13 cellular contexts compared by ENCODE assay signal in the genomic region with DNA sequence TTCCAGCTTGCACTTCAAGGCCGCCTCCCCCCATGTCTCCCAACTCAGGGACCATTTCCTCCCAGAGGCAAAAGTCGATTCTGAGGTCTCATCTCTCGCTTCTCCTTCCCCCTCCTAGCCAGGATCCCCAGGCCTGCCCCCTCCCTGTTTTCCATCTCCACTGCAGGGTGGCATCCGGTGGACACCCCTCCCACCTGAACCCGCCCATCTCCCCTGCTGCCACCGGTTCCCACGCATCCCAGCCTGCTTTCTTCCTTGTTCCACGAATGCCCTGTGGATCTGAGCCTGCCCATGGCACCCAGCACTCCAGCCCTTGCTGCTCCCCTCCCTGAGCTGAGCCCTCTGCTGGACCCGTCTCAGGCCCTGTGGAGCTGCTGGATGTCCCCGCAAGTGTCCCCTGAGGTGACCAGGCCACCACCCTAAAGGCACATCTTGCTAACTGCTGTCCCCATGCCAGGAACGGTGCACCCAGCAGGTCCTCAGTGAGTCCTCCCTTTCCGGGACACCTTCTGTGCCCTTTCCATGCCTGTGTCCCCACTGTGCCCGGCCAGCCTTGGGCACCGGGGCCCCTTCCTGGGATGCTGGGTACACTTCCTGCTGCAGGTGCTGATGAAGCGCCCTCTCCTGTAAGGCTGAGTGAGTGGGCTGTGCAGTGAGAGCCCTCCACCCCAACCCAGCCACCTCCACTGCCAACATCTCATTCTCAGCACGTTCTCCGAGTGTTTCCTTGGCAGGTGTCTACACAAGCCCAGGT. TPM values are rescaled to one million over a fixed set of nuclear protein-coding genes. Genes with fewer than 3 reads are reported as not detected.
DNase-seq lines count a peak whose midpoint lies in the region; ATAC-seq and TF ChIP-seq lines count a peak whose summit lies in the region.
"Had no signal": no experiment of that assay in that cellular context is flagged by ENCODE, and none has a peak within 500 bp of the region (broad histone marks: within the 10 kb centered on the region; RNA-seq: fewer than 3 reads in every experiment).

No MANE protein-coding gene starts in this region.

- no peak overlapping the region for H2BK5ac ChIP-seq in neuronal stem cell (ENCODE audit: low read length)

- H2AK5ac ChIP-seq in neuronal stem cell (ENCODE audit: low read depth, low read length): peak overlapping the region; percentile 58

- H3K27ac ChIP-seq in neuronal stem cell (replicated peaks; ENCODE audit: low read length) (no peak overlapping the region), smooth muscle cell (ENCODE audit: low read depth) (no peak overlapping the region), uterus (no peak overlapping the region)
- H3K27ac ChIP-seq: ovary, thoracic aorta had no signal

- H3K36me3 ChIP-seq in H7 (replicated peaks; ENCODE audit: control insufficient read depth, insufficient read depth, low read length) (no peaks in the 10 kb centered on the region), neuronal stem cell (replicated peaks in 1 of 2; ENCODE audit: control insufficient read depth in 2 of 2, insufficient read depth in 2 of 2, low read length in 2 of 2) (no peaks in the 10 kb centered on the region), smooth muscle cell (ENCODE audit: low read depth) (no peaks in the 10 kb centered on the region), uterus (no peaks in the 10 kb centered on the region)
- H3K36me3 ChIP-seq: ovary, thoracic aorta had no signal

- no peak for TF ChIP-seq POLR2A in uterus (IDR thresholded peaks at IDR 0.05)

- H3K23ac ChIP-seq in neuronal stem cell (ENCODE audit: low read depth, low read length, poor library complexity): peak overlapping the region; percentile 59

- H3K27ac Mint-ChIP-seq in activated naive CD8-positive, alpha-beta T cell treated with anti-CD3 and anti-CD28 coated beads, Interleukin-2, amount 50 U/mL, for 24 hours: peak overlapping the region; percentile 73
- H3K27ac Mint-ChIP-seq: brain had no signal

- H3K27me3 ChIP-seq in H7 (ENCODE audit: control insufficient read depth, insufficient read depth, low read length): peaks cover 44% of the 10 kb centered on the region
- peaks cover 13 to 90% (median 63%) of the 10 kb centered on the region in 3 experiments for H3K27me3 ChIP-seq in neuronal stem cell (ENCODE audit: control insufficient read depth in 3 of 3, insufficient read depth in 3 of 3, low read depth in 1 of 3, low read length in 3 of 3)
- peaks cover 57% of the 10 kb centered on the region for H3K27me3 ChIP-seq in smooth muscle cell (ENCODE audit: low read depth)
- H3K27me3 ChIP-seq in uterus: peaks cover 24 to 33% of the 10 kb centered on the region in 2 donors

- no peak overlapping the region for H3K4ac ChIP-seq in neuronal stem cell (ENCODE audit: low read length)

- no peaks in the 10 kb centered on the region for H3K79me1 ChIP-seq in neuronal stem cell (ENCODE audit: low read depth, low read length)

- peaks cover 0 to 3% of the 10 kb centered on the region in 2 donors for H3K9me3 ChIP-seq in neuronal stem cell (replicated peaks in 1 of 2; ENCODE audit: control insufficient read depth in 2 of 2, insufficient read depth in 1 of 2, low read depth in 1 of 2, low read length in 2 of 2)
- H3K9me3 ChIP-seq in smooth muscle cell (replicated peaks; ENCODE audit: low read depth): no peaks in the 10 kb centered on the region
- H3K9me3 ChIP-seq in uterus: no peaks in the 10 kb centered on the region
- H3K9me3 ChIP-seq: ovary, thoracic aorta had no signal

- intact Hi-C loops in uterus (cut with DNase I; ENCODE audit: low total_unique reads): no loop called here

- no peaks in the 10 kb centered on the region for H3K79me2 ChIP-seq in smooth muscle cell (ENCODE audit: low read depth)

- H3K36me3 Mint-ChIP-seq in activated naive CD8-positive, alpha-beta T cell treated with anti-CD3 and anti-CD28 coated beads, Interleukin-2, amount 50 U/mL, for 24 hours (ENCODE audit: low read depth): no peaks in the 10 kb centered on the region
- H3K36me3 Mint-ChIP-seq: brain had no signal

- peak overlapping the region; percentile 76 for H3K18ac ChIP-seq in neuronal stem cell (ENCODE audit: low read length)

- TF ChIP-seq CTCF in smooth muscle cell (IDR thresholded peaks at IDR 0.05; ENCODE audit: borderline replicate concordance, insufficient read depth, poor library complexity, severe bottlenecking) (no peak), uterus (IDR thresholded peaks at IDR 0.05) (no peak)

- no peak overlapping the region for H2BK120ac ChIP-seq in neuronal stem cell (ENCODE audit: low read depth, low read length)

- H4K20me1 ChIP-seq in smooth muscle cell (ENCODE audit: low read depth): no peaks in the 10 kb centered on the region

- ATAC-seq in activated CD4-positive, CD25-positive, alpha-beta regulatory T cell treated with anti-CD3 and anti-CD28 coated beads, Interleukin-2, amount 50 U/mL, for 24 hours: no peak
- no peak for ATAC-seq in activated naive CD8-positive, alpha-beta T cell treated with anti-CD3 and anti-CD28 coated beads, Interleukin-2, amount 50 U/mL, for 24 hours

- peaks cover 4 to 10% of the 10 kb centered on the region in 2 donors for H3K4me1 ChIP-seq in neuronal stem cell (ENCODE audit: control insufficient read depth in 2 of 2, insufficient read depth in 1 of 2, low read depth in 1 of 2, low read length in 2 of 2)
- peaks cover 5% of the 10 kb centered on the region for H3K4me1 ChIP-seq in smooth muscle cell (ENCODE audit: low read depth)
- H3K4me1 ChIP-seq in uterus: peaks cover 0 to 11% of the 10 kb centered on the region in 2 donors

- no peaks in the 10 kb centered on the region for H3F3A ChIP-seq in smooth muscle cell (ENCODE audit: low read depth)

- peak overlapping the region; percentile 38 for H2BK15ac ChIP-seq in neuronal stem cell (ENCODE audit: low read length)

- no peak overlapping the region for H2AFZ ChIP-seq in neuronal stem cell (ENCODE audit: low read length)
- no peak overlapping the region for H2AFZ ChIP-seq in smooth muscle cell (ENCODE audit: low read depth)

- H3K4me3 Mint-ChIP-seq in activated naive CD8-positive, alpha-beta T cell treated with anti-CD3 and anti-CD28 coated beads, Interleukin-2, amount 50 U/mL, for 24 hours: peak overlapping the region; percentile 46
- H3K4me3 Mint-ChIP-seq: brain had no signal

- H2BK12ac ChIP-seq in neuronal stem cell (ENCODE audit: low read length): peak overlapping the region; percentile 63

- H3K27me3 Mint-ChIP-seq in activated naive CD8-positive, alpha-beta T cell treated with anti-CD3 and anti-CD28 coated beads, Interleukin-2, amount 50 U/mL, for 24 hours: peaks cover 6% of the 10 kb centered on the region

- DNase-seq in activated CD4-positive, CD25-positive, alpha-beta regulatory T cell treated with anti-CD3 and anti-CD28 coated beads, Interleukin-2, amount 50 U/mL, for 72 hours: peak; percentile 32
- peak; percentile 89 for DNase-seq in H7
- no peak for DNase-seq in activated naive CD8-positive, alpha-beta T cell treated with anti-CD3 and anti-CD28 coated beads, Interleukin-2, amount 50 U/mL, for 24 hours
- DNase-seq in neuronal stem cell (ENCODE audit: low spot score): no peak
- DNase-seq in smooth muscle cell (lab: John Stamatoyannopoulos, UW; ENCODE audit: unreplicated experiment): no peak
- no peak for DNase-seq in uterus
- no peak for DNase-seq in UCSD-AML1 (lab: John Stamatoyannopoulos, UW; ENCODE audit: unreplicated experiment)

- H4K91ac ChIP-seq in neuronal stem cell (ENCODE audit: low read depth, low read length, poor library complexity): no peak overlapping the region

- peaks cover 18% of the 10 kb centered on the region for H3K4me1 Mint-ChIP-seq in activated naive CD8-positive, alpha-beta T cell treated with anti-CD3 and anti-CD28 coated beads, Interleukin-2, amount 50 U/mL, for 24 hours
- H3K4me1 Mint-ChIP-seq: brain had no signal

- H3K4me3 ChIP-seq in H7 (ENCODE audit: insufficient read depth, low read depth, low read length) (peak overlapping the region; percentile 34; the same call in 1 of the 2 replicates), neuronal stem cell (ENCODE audit: low read length in 2 of 2) (no peak overlapping the region), smooth muscle cell (no peak overlapping the region), uterus (no peak overlapping the region)
- H3K4me3 ChIP-seq: K562, ovary, thoracic aorta had no signal

- H3K14ac ChIP-seq in neuronal stem cell (ENCODE audit: low read length): peak overlapping the region; percentile 47

- no peaks in the 10 kb centered on the region for H3K9me3 Mint-ChIP-seq in activated naive CD8-positive, alpha-beta T cell treated with anti-CD3 and anti-CD28 coated beads, Interleukin-2, amount 50 U/mL, for 24 hours
- H3K9me3 Mint-ChIP-seq: brain had no signal

- WGBS in neuronal stem cell (ENCODE audit: extremely low coverage in 2 of 2, insufficient read length in 2 of 2, insufficient replicate concordance in 1 of 2), 2 donors: no CpG with 5 or more reads among the region's 17 CpGs
- 76% methylated on average over 13 of the region's 17 CpGs for WGBS in smooth muscle cell (ENCODE audit: low lambda C conversion rate)

- no peak overlapping the region for H4K8ac ChIP-seq in neuronal stem cell (ENCODE audit: low read depth, low read length)

- no peak overlapping the region for H3K4me2 ChIP-seq in neuronal stem cell (ENCODE audit: insufficient read depth, low read length, poor library complexity, severe bottlenecking)
- no peak overlapping the region for H3K4me2 ChIP-seq in smooth muscle cell

- peak overlapping the region; percentile 70 for H3K9ac ChIP-seq in neuronal stem cell (ENCODE audit: low read depth, low read length, poor library complexity)
- H3K9ac ChIP-seq in smooth muscle cell (ENCODE audit: low read depth): no peak overlapping the region

RNA-seq across cellular contexts. Expression of a gene that starts 0.9 kb away (rescaled TPM):
- 0.04 TPM in 1 of 2 replicates, not detected in the other for total RNA-seq in H7 (2014; rRNA removed; shearing (Covaris generic))
- 0.07 TPM for polyA plus RNA-seq in neuronal stem cell (2013, experiment 1 of 2)
- polyA plus RNA-seq in neuronal stem cell (2013, experiment 2 of 2): 0.07 TPM
- 0.04 TPM in 1 of 2 replicates, not detected in the other for total RNA-seq in smooth muscle cell
- polyA plus RNA-seq in smooth muscle cell: not detected in 2 replicates
- total RNA-seq in uterus: under 1 TPM in 2 of 4 donors, not detected in 2; 0.12 to 0.26 TPM
- total RNA-seq: thoracic aorta had no signal
- polyA plus RNA-seq: esophagus had no signal

RNA-seq across cellular contexts. Expression of a gene that starts 46.5 kb away (rescaled TPM):
- not detected in 2 replicates for total RNA-seq in H7 (2014; rRNA removed; shearing (Covaris generic))
- 0.06 TPM for polyA plus RNA-seq in neuronal stem cell (2013, experiment 1 of 2)
- 0.01 TPM for polyA plus RNA-seq in neuronal stem cell (2013, experiment 2 of 2)
- total RNA-seq in smooth muscle cell (not detected in 2 replicates), uterus (not detected)
- 0.10 TPM in 1 of 2 replicates, not detected in the other for polyA plus RNA-seq in smooth muscle cell
- total RNA-seq: K562, ovary, thoracic aorta had no signal
- polyA plus RNA-seq: esophagus, K562, ovary had no signal

RNA-seq across cellular contexts. Expression of a gene that starts 51.1 kb away (rescaled TPM):
- 71.2 and 79.7 TPM in 2 replicates for total RNA-seq in H7 (2014; rRNA removed; shearing (Covaris generic))
- polyA plus RNA-seq in neuronal stem cell (2013, experiment 1 of 2): 38.0 TPM
- polyA plus RNA-seq in neuronal stem cell (2013, experiment 2 of 2): 37.0 TPM
- total RNA-seq in smooth muscle cell (19.1 and 20.1 TPM in 2 replicates), uterus (100 to 1,000 TPM in 1 of 4 donors, 10 to 100 TPM in 3; 31.7 to 106 (median 53.6) TPM)
- 43.3 and 51.9 TPM in 2 replicates for polyA plus RNA-seq in smooth muscle cell

Comparison
In these comparisons a context has a peak if more than half of its experiments do, and no peak if none do; other contexts are left out.
1. DNase-seq: peak in activated CD4-positive, CD25-positive, alpha-beta regulatory T cell treated with anti-CD3 and anti-CD28 coated beads, Interleukin-2, amount 50 U/mL, for 72 hours (single experiment) and H7 (single experiment); none in activated naive CD8-positive, alpha-beta T cell treated with anti-CD3 and anti-CD28 coated beads, Interleukin-2, amount 50 U/mL, for 24 hours (single experiment), neuronal stem cell (single experiment), smooth muscle cell (single experiment), uterus (0 of 2) and UCSD-AML1 (single experiment).